In the genomic region with DNA sequence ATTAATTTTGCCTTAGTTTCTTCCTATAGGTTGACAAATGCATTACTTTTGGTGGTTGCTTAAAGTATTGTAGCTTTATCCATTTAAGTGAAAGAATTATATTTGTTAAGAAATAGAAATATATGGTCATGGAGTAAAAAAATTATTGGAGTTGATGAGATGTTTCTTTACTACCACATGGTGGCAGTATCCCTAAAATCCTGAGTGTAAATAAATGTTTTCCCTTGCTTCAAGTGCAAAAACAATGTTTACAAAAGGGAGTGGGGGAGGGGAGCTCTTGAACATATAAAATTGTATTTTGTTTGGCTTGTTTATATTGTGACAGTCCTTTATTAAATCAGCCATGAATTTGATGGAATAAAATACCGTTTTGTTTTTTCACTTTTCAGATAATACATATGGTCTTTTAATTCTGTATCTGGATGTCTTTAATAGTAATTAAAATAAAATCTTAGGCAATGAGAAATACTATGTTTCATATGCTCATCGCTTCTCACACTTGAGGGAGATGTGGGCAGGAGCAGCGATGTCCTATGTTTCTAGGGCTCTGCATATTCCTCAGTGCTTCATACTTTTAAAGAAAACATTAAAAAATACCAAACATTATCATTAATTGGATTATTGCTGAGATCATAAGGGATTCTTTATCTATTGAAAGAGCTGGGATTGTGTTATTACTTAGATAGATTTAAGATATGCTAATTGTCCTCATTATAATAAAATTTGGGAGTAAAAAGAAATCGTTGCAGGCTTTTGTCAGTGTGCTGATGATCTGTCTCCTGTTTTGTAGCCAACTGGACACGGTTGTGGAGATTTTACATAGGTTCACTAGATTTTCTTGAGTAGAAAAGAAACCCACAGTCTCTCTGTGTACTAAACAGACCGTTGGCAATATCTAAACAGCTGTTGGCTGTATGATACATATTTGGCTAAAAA, we compare ENCODE assay signal across 8 cellular contexts.
DNase-seq lines count a peak whose midpoint lies in the region; TF ChIP-seq lines count a peak whose summit lies in the region.

No MANE protein-coding gene starts in this region.

- H3K27ac ChIP-seq in HL-60 (replicated peaks) (no peak overlapping the region), tibial artery (no peak overlapping the region)

- H3K4me3 ChIP-seq in AG09309 (ENCODE audit: control insufficient read depth, low read depth, low read length) (no peak overlapping the region), HL-60 (replicated peaks; ENCODE audit: insufficient read depth, low read length) (no peak overlapping the region), fibroblast of pulmonary artery (replicated peaks; ENCODE audit: low read depth, low read length) (no peak overlapping the region), tibial artery (no peak overlapping the region)

- TF ChIP-seq CTCF in AG09309 (IDR thresholded peaks at IDR 0.05; ENCODE audit: control insufficient read depth, insufficient read depth, low read depth, low read length, missing control alignments) (peak; percentile 29), HL-60 (IDR thresholded peaks at IDR 0.05; ENCODE audit: insufficient read depth, low read length) (peak; percentile 17), fibroblast of pulmonary artery (IDR thresholded peaks at IDR 0.05; ENCODE audit: low read length, missing control alignments) (peak; percentile 55), tibial artery (IDR thresholded peaks at IDR 0.05) (peak; percentile 32 to 39)

- H3K27me3 ChIP-seq in HL-60 (ENCODE audit: insufficient read depth, poor library complexity, severe bottlenecking) (no peaks in the 10 kb centered on the region), tibial artery (no peaks in the 10 kb centered on the region)

- intact Hi-C loops in tibial artery (cut with DNase I; ENCODE audit: low total_unique reads) = no loop called here

- DNase-seq in AG09309 (ENCODE audit: low read depth) = no peak
- peak in 1 of 2 experiments; percentile 12 for DNase-seq in HL-60 (ENCODE audit: low read depth in 1 of 2, low spot score in 1 of 2)
- peak; percentile 72 for DNase-seq in OCI-M1 (lab: John Stamatoyannopoulos, UW)
- peak; percentile 44 for DNase-seq in fibroblast of pulmonary artery (ENCODE audit: low read depth)
- DNase-seq in tibial artery = no peak
- DNase-seq in 8988T = no peak
- DNase-seq in germinal center (ENCODE audit: low spot score) = no peak
- DNase-seq in hepatic stellate cell (ENCODE audit: low spot score) = no peak

- H3K9me3 ChIP-seq in tibial artery = no peaks in the 10 kb centered on the region

- no peaks in the 10 kb centered on the region for H3K36me3 ChIP-seq in tibial artery

- H3K4me1 ChIP-seq in tibial artery = no peaks in the 10 kb centered on the region

Comparison
In these comparisons a context has a peak if more than half of its experiments do, and no peak if none do; other contexts are left out.
1. DNase-seq: peak in OCI-M1 (single experiment) and fibroblast of pulmonary artery (single experiment); none in AG09309 (single experiment), tibial artery (0 of 2), 8988T (single experiment), germinal center (single experiment) and hepatic stellate cell (single experiment).
2. Peak in every context shown above with its lines, with median percentiles within 50 percentile points of each other: CTCF ChIP-seq.